1 cellular context compared by ENCODE assay signal in genomic region chr12:117361905-117362304, GRCh38.
TF ChIP-seq lines count a peak whose summit lies in the region.

No MANE protein-coding gene starts in this region.

TF ChIP-seq in GM23338, 12 proteins besides CTCF, POLR2A, EP300 and RAD21 (continued from another document):
- no peak for TF ChIP-seq REST (IDR thresholded peaks at IDR 0.05; ENCODE audit: unreplicated experiment)
